ENCODE assay signal across 8 cellular contexts in genomic region chr14:105473677-105474477, GRCh38. TPM values are rescaled to one million over a fixed set of nuclear protein-coding genes. Genes with fewer than 3 reads are reported as not detected.
DNase-seq lines count a peak whose midpoint lies in the region; ATAC-seq and TF ChIP-seq lines count a peak whose summit lies in the region.

No MANE protein-coding gene starts in this region.

- peak overlapping the region; percentile 67 to 72 for H3K4me3 Mint-ChIP-seq in activated T-cell treated with anti-CD3 and anti-CD28 coated beads, Interleukin-2, amount 50 U/mL, for 72 hours

- peak; percentile 63 to 68 for ATAC-seq in activated T-cell treated with anti-CD3 and anti-CD28 coated beads, Interleukin-2, amount 50 U/mL, for 72 hours (replicated peaks in 1 of 2)
- ATAC-seq in mucosa of descending colon (peak; percentile 55), HG02870 (IDR thresholded peaks at IDR 0.05; ENCODE audit: unreplicated experiment) (no peak)

- no peak overlapping the region for H3K27ac ChIP-seq in BLaER1
- peak overlapping the region; percentile 91 to 93 for H3K27ac ChIP-seq in esophagus (ENCODE audit: low read depth in 2 of 2, low read length in 1 of 2)
- peak overlapping the region; percentile 49 for H3K27ac ChIP-seq in stomach smooth muscle (ENCODE audit: low read length)

- intact Hi-C loops in mucosa of descending colon (cut with DNase I, micrococcal nuclease): no loop called here

- H3K27ac Mint-ChIP-seq in activated T-cell treated with anti-CD3 and anti-CD28 coated beads, Interleukin-2, amount 50 U/mL, for 72 hours: no peak overlapping the region

- peak overlapping the region; percentile 100 for H3K4me2 ChIP-seq in BLaER1

- H3K9me3 ChIP-seq in BLaER1 (no peaks in the 10 kb centered on the region), NT2/D1 (ENCODE audit: insufficient read depth, low read length) (no peaks in the 10 kb centered on the region), esophagus (ENCODE audit: control insufficient read depth in 2 of 2, insufficient read depth in 1 of 2, low read depth in 1 of 2, low read length in 1 of 2) (no peaks in the 10 kb centered on the region), mucosa of descending colon (no peaks in the 10 kb centered on the region), stomach smooth muscle (ENCODE audit: control insufficient read depth in 2 of 2, low read length in 2 of 2) (no peaks in the 10 kb centered on the region)

- WGBS in esophagus, 2 donors: 1 to 5% methylated on average over 41 to 60 of the region's 60 CpGs

- DNase-seq in HS-5 (ENCODE audit: low read depth) (peak; percentile 22), NT2/D1 (ENCODE audit: low read depth, low spot score) (peak; percentile 82), mucosa of descending colon (peak; percentile 77 to 87 (median 79))
- DNase-seq in activated T-cell treated with anti-CD3 and anti-CD28 coated beads, Interleukin-2, amount 50 U/mL, for 72 hours: peak; percentile 36 to 58

- H3K9me3 Mint-ChIP-seq in activated T-cell treated with anti-CD3 and anti-CD28 coated beads, Interleukin-2, amount 50 U/mL, for 72 hours: no peaks in the 10 kb centered on the region

- H3K4me1 ChIP-seq in BLaER1: peaks cover 84% of the 10 kb centered on the region
- peaks cover 30% of the 10 kb centered on the region for H3K4me1 ChIP-seq in NT2/D1 (ENCODE audit: insufficient read depth, insufficient read length)
- H3K4me1 ChIP-seq in esophagus (ENCODE audit: control insufficient read depth in 2 of 2, insufficient read depth in 2 of 2, low read length in 1 of 2): peaks cover 17 to 52% of the 10 kb centered on the region in 2 donors
- peaks cover 33% of the 10 kb centered on the region for H3K4me1 ChIP-seq in mucosa of descending colon (ENCODE audit: low read depth)
- peaks cover 62% of the 10 kb centered on the region for H3K4me1 ChIP-seq in stomach smooth muscle (ENCODE audit: control insufficient read depth, insufficient read depth, low read length)

- H3K4me3 ChIP-seq in BLaER1 (peak overlapping the region; percentile 76), NT2/D1 (ENCODE audit: insufficient read length, low read depth) (peak overlapping the region; percentile 40), esophagus (ENCODE audit: low read depth in 1 of 2, low read length in 2 of 2) (peak overlapping the region; percentile 62 to 67), mucosa of descending colon (no peak overlapping the region), stomach smooth muscle (ENCODE audit: low read length in 2 of 2) (peak overlapping the region; percentile 49 to 81)

- H3K36me3 ChIP-seq in BLaER1 (peaks cover 6% of the 10 kb centered on the region), NT2/D1 (ENCODE audit: insufficient read depth, insufficient read length, low read length) (peaks cover 13% of the 10 kb centered on the region), esophagus (ENCODE audit: control insufficient read depth in 2 of 2, insufficient read depth in 2 of 2, low read length in 1 of 2) (peaks cover 0 to 3% of the 10 kb centered on the region in 2 donors), mucosa of descending colon (ENCODE audit: low read depth) (no peaks in the 10 kb centered on the region), stomach smooth muscle (ENCODE audit: control insufficient read depth in 2 of 2, insufficient read depth in 2 of 2, low read length in 2 of 2) (no peaks in the 10 kb centered on the region)

- H3K27me3 ChIP-seq in BLaER1: peaks cover 42% of the 10 kb centered on the region
- H3K27me3 ChIP-seq in NT2/D1 (ENCODE audit: insufficient read depth, insufficient read length): no peaks in the 10 kb centered on the region
- no peaks in the 10 kb centered on the region for H3K27me3 ChIP-seq in esophagus (ENCODE audit: control insufficient read depth in 1 of 2, insufficient read depth in 2 of 2, low read length in 2 of 2)
- H3K27me3 ChIP-seq in stomach smooth muscle (ENCODE audit: control insufficient read depth in 1 of 2, insufficient read depth in 2 of 2, low read length in 2 of 2): peaks cover 0 to 3% of the 10 kb centered on the region in 2 donors

- peaks cover 6% of the 10 kb centered on the region for H3K4me1 Mint-ChIP-seq in activated T-cell treated with anti-CD3 and anti-CD28 coated beads, Interleukin-2, amount 50 U/mL, for 72 hours (ENCODE audit: low read depth)

- no peak for TF ChIP-seq CTCF in mucosa of descending colon (IDR thresholded peaks at IDR 0.05)

- H3K9ac ChIP-seq in BLaER1: peak overlapping the region; percentile 53; the same call in 1 of the 2 replicates
- peak overlapping the region; percentile 56 for H3K9ac ChIP-seq in NT2/D1 (ENCODE audit: insufficient read length, low read depth)
- no peak overlapping the region for H3K9ac ChIP-seq in stomach smooth muscle (ENCODE audit: low read length in 2 of 2)

- peaks cover 8% of the 10 kb centered on the region for H3K27me3 Mint-ChIP-seq in activated T-cell treated with anti-CD3 and anti-CD28 coated beads, Interleukin-2, amount 50 U/mL, for 72 hours (ENCODE audit: low read depth)

- H4K20me1 ChIP-seq in BLaER1: peaks cover 77% of the 10 kb centered on the region

- H3K36me3 Mint-ChIP-seq in activated T-cell treated with anti-CD3 and anti-CD28 coated beads, Interleukin-2, amount 50 U/mL, for 72 hours (ENCODE audit: insufficient read depth in 2 of 2): peaks cover 4 to 5% of the 10 kb centered on the region in 2 donors

RNA-seq across cellular contexts. Expression of gene CRIP2, which starts 0.7 kb away (rescaled TPM):
- total RNA-seq in activated T-cell treated with anti-CD3 and anti-CD28 coated beads, Interleukin-2, amount 50 U/mL, for 72 hours: 1 to 10 TPM; 1.1 to 1.3 TPM
- polyA plus RNA-seq in esophagus: 100 to 1,000 TPM in 1 of 2 donors, 10 to 100 TPM in 1; 99.5 to 145 TPM
- 10 to 100 TPM; 10.0 to 41.6 (median 23.5) TPM for total RNA-seq in mucosa of descending colon

RNA-seq across cellular contexts. Expression of gene CRIP1, which starts 12.8 kb away (rescaled TPM):
- 100 to 1,000 TPM; 146 to 174 TPM for total RNA-seq in activated T-cell treated with anti-CD3 and anti-CD28 coated beads, Interleukin-2, amount 50 U/mL, for 72 hours
- polyA plus RNA-seq in esophagus: 10 to 100 TPM; 78.0 to 99.3 TPM
- total RNA-seq in mucosa of descending colon: 100 to 1,000 TPM in 2 of 3 donors, 10 to 100 TPM in 1; 41.3 to 144 (median 142) TPM

RNA-seq across cellular contexts. Expression of gene TEDC1, which starts 17.2 kb away (rescaled TPM):
- total RNA-seq in activated T-cell treated with anti-CD3 and anti-CD28 coated beads, Interleukin-2, amount 50 U/mL, for 72 hours: 10 to 100 TPM; 33.0 to 36.9 TPM
- 10 to 100 TPM; 11.8 to 17.6 TPM for polyA plus RNA-seq in esophagus
- total RNA-seq in mucosa of descending colon: 10 to 100 TPM; 11.8 to 23.9 (median 21.8) TPM

RNA-seq across cellular contexts. Expression of gene TMEM121, which starts 52.5 kb away (rescaled TPM):
- total RNA-seq in activated T-cell treated with anti-CD3 and anti-CD28 coated beads, Interleukin-2, amount 50 U/mL, for 72 hours: 1 to 10 TPM; 6.3 to 7.9 TPM
- polyA plus RNA-seq in esophagus: 1 to 10 TPM in 1 of 2 donors, under 1 TPM in 1; 0.29 to 1.3 TPM
- total RNA-seq in mucosa of descending colon: 1 to 10 TPM in 2 of 3 donors, under 1 TPM in 1; 0.38 to 4.0 (median 1.0) TPM

RNA-seq across cellular contexts. Expression of gene MTA1, which starts 54.2 kb away (rescaled TPM):
- total RNA-seq in activated T-cell treated with anti-CD3 and anti-CD28 coated beads, Interleukin-2, amount 50 U/mL, for 72 hours: 100 to 1,000 TPM; 125 to 140 TPM
- 10 to 100 TPM; 37.4 to 70.4 TPM for polyA plus RNA-seq in esophagus
- total RNA-seq in mucosa of descending colon: 100 to 1,000 TPM in 1 of 3 donors, 10 to 100 TPM in 2; 76.4 to 105 (median 79.7) TPM

Comparison
In these comparisons a context has a peak if more than half of its experiments do, and no peak if none do; other contexts are left out.
1. H3K9ac ChIP-seq: peak in BLaER1 (single experiment) and NT2/D1 (single experiment); none in stomach smooth muscle (0 of 2).
2. DNase-seq: peak in every context shown above with its lines; median percentile 82 in NT2/D1; 79 in mucosa of descending colon; 47 in activated T-cell treated with anti-CD3 and anti-CD28 coated beads, Interleukin-2, amount 50 U/mL, for 72 hours; 22 in HS-5.
3. RNA of gene CRIP2, which starts 0.7 kb away (total RNA-seq): 10.0 to 41.6 TPM in mucosa of descending colon; 1.1 to 1.3 TPM in activated T-cell treated with anti-CD3 and anti-CD28 coated beads, Interleukin-2, amount 50 U/mL, for 72 hours; every median in the first group is over 4 times any median in the second.